10 cellular contexts compared by ENCODE assay signal in the genomic region with DNA sequence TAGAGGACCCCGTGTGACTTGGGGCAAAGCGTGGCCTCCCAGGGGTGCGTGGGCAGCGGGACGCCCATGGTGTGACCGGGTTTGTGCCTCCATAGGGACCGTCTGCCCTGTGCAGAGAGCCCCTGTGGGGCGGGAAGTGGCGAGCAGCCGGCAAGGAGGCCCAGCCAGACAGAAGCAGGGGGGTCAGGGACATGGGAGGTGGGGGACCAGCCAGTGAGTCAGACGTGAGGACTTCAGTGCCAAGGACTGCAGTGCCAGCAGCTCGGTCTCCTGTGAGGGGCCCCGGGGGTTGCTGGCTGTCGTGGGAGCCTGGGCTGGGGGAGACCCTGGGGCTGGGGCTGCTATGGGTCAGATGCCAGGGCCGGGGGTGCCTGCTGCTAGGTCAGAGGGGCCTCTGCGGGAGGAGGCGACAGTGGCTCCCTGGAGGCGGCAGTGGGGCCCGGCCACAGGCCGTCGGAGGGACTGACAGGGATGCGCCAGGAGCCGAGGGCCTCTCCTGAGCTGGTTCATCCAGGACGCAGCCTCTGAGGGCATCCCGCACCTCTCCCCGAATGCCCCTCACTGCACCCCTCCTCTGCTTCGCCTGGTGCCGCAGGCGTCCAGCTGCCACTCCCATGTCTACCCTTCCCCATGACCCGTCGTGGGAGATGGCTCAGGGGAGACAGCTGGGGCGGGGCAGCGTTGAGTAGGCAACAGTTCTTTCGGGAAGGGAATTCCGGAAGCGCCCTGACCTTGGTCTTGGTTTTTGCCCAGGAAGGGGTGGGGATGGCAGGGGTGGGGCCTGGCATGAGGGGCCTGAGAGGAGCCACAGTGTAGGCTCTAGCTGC.
DNase-seq lines count a peak whose midpoint lies in the region; ATAC-seq and TF ChIP-seq lines count a peak whose summit lies in the region.
"Had no signal": no experiment of that assay in that cellular context is flagged by ENCODE, and none has a peak within 500 bp of the region (broad histone marks: within the 10 kb centered on the region; RNA-seq: fewer than 3 reads in every experiment).

No MANE protein-coding gene starts in this region.

- H2BK120ac ChIP-seq in H9 (ENCODE audit: low read depth, low read length, poor library complexity, severe bottlenecking), result no peak overlapping the region

- no peak overlapping the region for H3K56ac ChIP-seq in H9 (ENCODE audit: insufficient read length, low read depth, low read length)

- no peak overlapping the region for H3K27ac ChIP-seq in H9 (ENCODE audit: insufficient read length, low read depth, low read length)
- peak overlapping the region in 15 of 21 experiments; percentile 33 to 93 (median 63) for H3K27ac ChIP-seq in skin epidermis
- H3K27ac ChIP-seq: parathyroid adenoma had no signal

- ATAC-seq in left cardiac atrium (peak; percentile 35 to 57), GM18502 (IDR thresholded peaks at IDR 0.05; ENCODE audit: poor library complexity, unreplicated experiment) (no peak)
- no peak for ATAC-seq in activated CD4-positive, alpha-beta T cell treated with anti-CD3 and anti-CD28 coated beads for 36 hours

- H3K4me1 ChIP-seq in H9 (ENCODE audit: insufficient read depth, low read length), result no peaks in the 10 kb centered on the region

- H3K4me2 ChIP-seq in H9 (ENCODE audit: insufficient read depth, insufficient read length, low read length), result no peak overlapping the region

- H2BK20ac ChIP-seq in H9 (ENCODE audit: low read depth, low read length, poor library complexity, severe bottlenecking), result no peak overlapping the region

- H3K23ac ChIP-seq in H9 (ENCODE audit: insufficient read length, low read depth, low read length), result no peak overlapping the region

- POLR2A ChIA-PET in activated CD4-positive, alpha-beta T cell treated with anti-CD3 and anti-CD28 coated beads for 36 hours (lab: Charles Lee), result interaction anchor here (0.7 kb wide), 1 partner anchor 354 kb away, joined by 3 read pairs; no protein-coding TSS in a partner anchor

- TF ChIP-seq CTCF in H9 (conservative IDR thresholded peaks at IDR 0.05) (no peak), GM10266 (IDR thresholded peaks at IDR 0.05; ENCODE audit: control insufficient read depth, insufficient read depth, low read depth, missing control alignments) (no peak)

- H3K14ac ChIP-seq in H9 (ENCODE audit: insufficient read depth, low read length), result no peak overlapping the region; the same call in 1 of the 2 replicates

- DNase-seq in H9, result no peak
- peak; percentile 50 for DNase-seq in amniotic epithelial cell (ENCODE audit: low read depth)
- peak; percentile 59 for DNase-seq in left cardiac atrium
- no peak for DNase-seq in GM10266 (ENCODE audit: extremely low spot score)
- no peak for DNase-seq in activated CD4-positive, alpha-beta T cell treated with anti-CD3 and anti-CD28 coated beads for 36 hours
- DNase-seq in SKM-1 treated with dmso at 0.1 percent for 144 hours (lab: John Stamatoyannopoulos, UW; ENCODE audit: unreplicated experiment), result no peak

- no peaks in the 10 kb centered on the region for H3K79me2 ChIP-seq in H9 (ENCODE audit: insufficient read depth, low read length)

- no peak overlapping the region for H3K9ac ChIP-seq in H9 (ENCODE audit: extremely low read depth, insufficient read length, low read length)
- H3K9ac ChIP-seq: parathyroid adenoma had no signal

- H2BK12ac ChIP-seq in H9 (ENCODE audit: insufficient read length, low read depth, low read length), result no peak overlapping the region

- no CpG with 5 or more reads among the region's 36 CpGs for WGBS in H9 (ENCODE audit: extremely low coverage, insufficient read length, low lambda C conversion rate)

- no peaks in the 10 kb centered on the region for H3K9me3 ChIP-seq in H9 (ENCODE audit: control insufficient read depth, low read depth, low read length)

- H3K4me3 Mint-ChIP-seq in H9, result no peak overlapping the region
- H3K4me3 Mint-ChIP-seq in activated CD4-positive, alpha-beta T cell treated with anti-CD3 and anti-CD28 coated beads for 36 hours, result no peak overlapping the region
- H3K4me3 Mint-ChIP-seq: stimulated activated naive CD8-positive, alpha-beta T cell treated with anti-CD3 and anti-CD28 coated beads, Interleukin-15, Interleukin-2, amounts not matched to agents 100 ng/mL and 50 ng/mL, for 24 hours had no signal

- peaks cover 0 to 9% of the 10 kb centered on the region in 2 experiments; a peak in 2 of 4 replicates for H3K4me1 Mint-ChIP-seq in H9
- H3K4me1 Mint-ChIP-seq in activated CD4-positive, alpha-beta T cell treated with anti-CD3 and anti-CD28 coated beads for 36 hours, result peaks cover 2% of the 10 kb centered on the region

- no peaks in the 10 kb centered on the region for H3K23me2 ChIP-seq in H9 (ENCODE audit: insufficient read length, low read depth, low read length, poor library complexity, severe bottlenecking)

- H3K18ac ChIP-seq in H9 (ENCODE audit: insufficient read length, low read depth, low read length), result no peak overlapping the region

- H4K20me1 ChIP-seq in H9 (ENCODE audit: control insufficient read depth, insufficient read depth, insufficient read length), result peaks cover 2% of the 10 kb centered on the region

- H3K27ac Mint-ChIP-seq in H9, result peak overlapping the region in 2 of 3 experiments; percentile 28 to 62; a peak in 2 of 7 replicates
- H3K27ac Mint-ChIP-seq in activated CD4-positive, alpha-beta T cell treated with anti-CD3 and anti-CD28 coated beads for 36 hours, result no peak overlapping the region
- H3K27ac Mint-ChIP-seq: stimulated activated naive CD8-positive, alpha-beta T cell treated with anti-CD3 and anti-CD28 coated beads, Interleukin-15, Interleukin-2, amounts not matched to agents 100 ng/mL and 50 ng/mL, for 24 hours had no signal

- H2BK15ac ChIP-seq in H9 (ENCODE audit: low read depth, low read length), result no peak overlapping the region

- intact Hi-C loops in left cardiac atrium (cut with DNase I), result loop anchor here (5.0 to 10.0 kb wide), 2 partner anchors 528 to 536 kb away; no protein-coding TSS in a partner anchor
- intact Hi-C loops in activated CD4-positive, alpha-beta T cell treated with anti-CD3 and anti-CD28 coated beads for 36 hours (cut with DNase I, micrococcal nuclease), result loop anchor here in 1 of 2 experiments (1.0 to 2.0 kb wide), 4 partner anchors 105 to 530 kb away; no protein-coding TSS in a partner anchor

- no peaks in the 10 kb centered on the region for H3K9me3 Mint-ChIP-seq in H9
- H3K9me3 Mint-ChIP-seq in activated CD4-positive, alpha-beta T cell treated with anti-CD3 and anti-CD28 coated beads for 36 hours (ENCODE audit: low read depth), result no peaks in the 10 kb centered on the region
- H3K9me3 Mint-ChIP-seq: stimulated activated naive CD8-positive, alpha-beta T cell treated with anti-CD3 and anti-CD28 coated beads, Interleukin-15, Interleukin-2, amounts not matched to agents 100 ng/mL and 50 ng/mL, for 24 hours had no signal

- no peak overlapping the region for H4K91ac ChIP-seq in H9 (ENCODE audit: insufficient read length, low read depth, low read length)

- peaks cover 1 to 11% (median 8%) of the 10 kb centered on the region in 3 experiments; a peak in 4 of 7 replicates for H3K36me3 Mint-ChIP-seq in H9 (ENCODE audit: insufficient read depth in 1 of 3, low read depth in 3 of 3)
- H3K36me3 Mint-ChIP-seq in activated CD4-positive, alpha-beta T cell treated with anti-CD3 and anti-CD28 coated beads for 36 hours (ENCODE audit: low read depth), result no peaks in the 10 kb centered on the region

- CTCF ChIA-PET in activated CD4-positive, alpha-beta T cell treated with anti-CD3 and anti-CD28 coated beads for 36 hours (lab: Charles Lee), result interaction anchor here (0.6 to 0.9 kb wide), 5 partner anchors 10 to 196 kb away, joined by 3 to 4 read pairs (median 3); no protein-coding TSS in a partner anchor

- no peak overlapping the region for H2AFZ ChIP-seq in H9 (ENCODE audit: low read length)
- H2AFZ ChIP-seq: parathyroid adenoma had no signal

- peak overlapping the region in 1 of 7 experiments; percentile 3 for H3K4me3 ChIP-seq in skin epidermis

- H2AK5ac ChIP-seq in H9 (ENCODE audit: insufficient read length, low read length), result no peak overlapping the region

- H3T11ph ChIP-seq in H9 (ENCODE audit: low read length), result no peak overlapping the region

- H2BK5ac ChIP-seq in H9 (ENCODE audit: insufficient read length, low read length), result no peak overlapping the region

- H3K27me3 Mint-ChIP-seq in H9 (ENCODE audit: low read depth), result no peaks in the 10 kb centered on the region
- H3K27me3 Mint-ChIP-seq in activated CD4-positive, alpha-beta T cell treated with anti-CD3 and anti-CD28 coated beads for 36 hours, result no peaks in the 10 kb centered on the region
- H3K27me3 Mint-ChIP-seq: stimulated activated naive CD8-positive, alpha-beta T cell treated with anti-CD3 and anti-CD28 coated beads, Interleukin-15, Interleukin-2, amounts not matched to agents 100 ng/mL and 50 ng/mL, for 24 hours had no signal

- no peak overlapping the region for H4K8ac ChIP-seq in H9 (replicated peaks; ENCODE audit: insufficient read length, low read depth, low read length)

- no peaks in the 10 kb centered on the region for H3K27me3 ChIP-seq in H9 (ENCODE audit: insufficient read depth, low read length)

- no peak overlapping the region for H4K5ac ChIP-seq in H9 (ENCODE audit: insufficient read length, low read depth, low read length)

- H3K79me1 ChIP-seq in H9 (ENCODE audit: insufficient read depth, low read depth, low read length, poor library complexity, severe bottlenecking), result no peaks in the 10 kb centered on the region

- H3K4ac ChIP-seq in H9 (ENCODE audit: low read depth, low read length), result no peak overlapping the region

Comparison
In these comparisons a context has a peak if more than half of its experiments do, and no peak if none do; other contexts are left out.
1. DNase-seq: peak in amniotic epithelial cell (single experiment) and left cardiac atrium (single experiment); none in H9 (single experiment), GM10266 (single experiment), activated CD4-positive, alpha-beta T cell treated with anti-CD3 and anti-CD28 coated beads for 36 hours (single experiment) and SKM-1 treated with dmso at 0.1 percent for 144 hours (single experiment).
2. ATAC-seq: peak in left cardiac atrium (2 of 2); none in activated CD4-positive, alpha-beta T cell treated with anti-CD3 and anti-CD28 coated beads for 36 hours (single experiment) and GM18502 (single experiment).